In genomic region chr16:23410176-23410575, GRCh38 we compare ENCODE assay signal across 1 cellular context.
TF ChIP-seq lines count a peak whose summit lies in the region.

No MANE protein-coding gene starts in this region.

TF ChIP-seq in IMR-90, 13 proteins besides CTCF, POLR2A, EP300 and RAD21:
- TF ChIP-seq ELK1 (IDR thresholded peaks at IDR 0.05; ENCODE audit: borderline replicate concordance, low read depth, low read length) (no peak), USF2 (IDR thresholded peaks at IDR 0.05; ENCODE audit: low read depth, low read length) (no peak), MAFK (IDR thresholded peaks at IDR 0.05; ENCODE audit: low read depth, low read length) (no peak), CEBPB (IDR thresholded peaks at IDR 0.05; ENCODE audit: low read depth, low read length) (no peak), CHD1 (IDR thresholded peaks at IDR 0.05; ENCODE audit: low read depth, low read length) (no peak), RCOR1 (IDR thresholded peaks at IDR 0.05; ENCODE audit: insufficient replicate concordance, low read length) (no peak), SMC3 (IDR thresholded peaks at IDR 0.05; ENCODE audit: low read depth, low read length) (no peak), NFE2L2 (IDR thresholded peaks at IDR 0.05; ENCODE audit: low read depth, low read length) (no peak), FOS (IDR thresholded peaks at IDR 0.05; ENCODE audit: low read depth, low read length) (no peak), BHLHE40 (IDR thresholded peaks at IDR 0.05; ENCODE audit: low read depth, low read length) (no peak), MXI1 (IDR thresholded peaks at IDR 0.05; ENCODE audit: borderline replicate concordance, low read depth, low read length) (no peak), MAZ (IDR thresholded peaks at IDR 0.05; ENCODE audit: borderline replicate concordance, low read depth, low read length) (no peak), RFX5 (IDR thresholded peaks at IDR 0.05; ENCODE audit: low read depth, low read length) (no peak)
TF ChIP-seq in IMR-90: peak in this region for 0.
